Comparison of ENCODE assay signal across 29 cellular contexts in the genomic region with DNA sequence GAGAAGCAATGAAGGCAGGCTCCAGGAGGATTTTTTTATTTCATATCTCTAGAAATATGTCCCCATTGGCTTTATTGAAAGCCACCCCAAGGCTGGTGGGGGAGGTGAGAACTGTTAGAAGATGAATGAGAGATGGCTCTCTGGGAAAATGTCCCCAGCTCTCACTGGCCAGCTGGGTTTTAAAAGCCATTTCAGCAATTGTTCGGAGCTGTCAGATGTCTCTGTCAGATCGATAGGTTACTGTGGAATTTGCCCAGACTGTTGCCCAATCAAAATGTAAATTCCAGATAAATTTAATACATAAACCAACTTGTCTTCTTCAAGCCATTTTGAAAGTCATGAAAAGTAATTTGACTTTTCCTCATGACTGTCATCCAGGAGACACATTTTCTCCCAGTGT.
"Had no signal": no experiment of that assay in that cellular context is flagged by ENCODE, and none has a peak within 500 bp of the region (broad histone marks: within the 10 kb centered on the region; RNA-seq: fewer than 3 reads in every experiment).

No MANE protein-coding gene starts in this region.

- ATAC-seq: stimulated activated effector memory CD8-positive, alpha-beta T cell treated with anti-CD3 and anti-CD28 coated beads, Interleukin-12 subunit alpha, Interleukin-12 subunit beta, amount 100 ng/mL, for 72 hours; stimulated activated memory B cell treated with anti-CD40 and anti-IgM and Interleukin-4, amounts not matched to agents 10 μg/mL and 1 μg/mL and 100 μg/mL, for 72 hours; stimulated activated naive B cell treated with anti-CD40 and anti-IgM and Interleukin-4, amounts not matched to agents 10 μg/mL and 1 μg/mL and 100 μg/mL, for 72 hours; stimulated activated naive CD8-positive, alpha-beta T cell treated with anti-CD3 and anti-CD28 coated beads, Interleukin-15, amount 100 ng/mL, for 72 hours; stimulated activated naive CD8-positive, alpha-beta T cell treated with anti-CD3 and anti-CD28 coated beads, Interleukin-15, Interleukin-2, amounts not matched to agents 100 U/mL and 50 U/mL, for 24 hours; upper lobe of right lung had no signal

- H3K9me3 ChIP-seq: stomach, suprapubic skin, testis, thoracic aorta, thyroid gland, tibial artery, tibial nerve, transverse colon, upper lobe of left lung, upper lobe of right lung, uterus, vagina had no signal

- H3K36me3 Mint-ChIP-seq: stimulated activated effector memory CD8-positive, alpha-beta T cell treated with anti-CD3 and anti-CD28 coated beads, Interleukin-12 subunit alpha, Interleukin-12 subunit beta, amount 100 ng/mL, for 72 hours; stimulated activated memory B cell treated with anti-CD40 and anti-IgM and Interleukin-4, amounts not matched to agents 10 μg/mL and 1 μg/mL and 100 μg/mL, for 72 hours; stimulated activated naive B cell treated with anti-CD40 and anti-IgM and Interleukin-4, amounts not matched to agents 10 μg/mL and 1 μg/mL and 100 μg/mL, for 72 hours; type B pancreatic cell had no signal

- H3K4me3 ChIP-seq: stomach, suprapubic skin, testis, thoracic aorta, thyroid gland, tibial artery, tibial nerve, transverse colon, upper lobe of left lung, upper lobe of right lung, uterus, vagina had no signal

- H3K27me3 ChIP-seq: stomach, suprapubic skin, testis, thyroid gland, tibial artery, tibial nerve, transverse colon, upper lobe of left lung, upper lobe of right lung, uterus, vagina had no signal

- FAIRE-seq: urothelium cell line had no signal

- H3K27ac ChIP-seq: stomach, suprapubic skin, testis, thoracic aorta, thyroid gland, tibial artery, tibial nerve, transverse colon, upper lobe of left lung, upper lobe of right lung, uterus, vagina had no signal

- H3K9me3 Mint-ChIP-seq: stimulated activated memory B cell treated with anti-CD40 and anti-IgM and Interleukin-4, amounts not matched to agents 10 μg/mL and 1 μg/mL and 100 μg/mL, for 72 hours; stimulated activated naive CD8-positive, alpha-beta T cell treated with anti-CD3 and anti-CD28 coated beads, Interleukin-15, Interleukin-2, amounts not matched to agents 100 ng/mL and 50 ng/mL, for 24 hours; type B pancreatic cell had no signal

- H3K27me3 Mint-ChIP-seq: stimulated activated memory B cell treated with anti-CD40 and anti-IgM and Interleukin-4, amounts not matched to agents 10 μg/mL and 1 μg/mL and 100 μg/mL, for 72 hours; stimulated activated naive B cell treated with anti-CD40 and anti-IgM and Interleukin-4, amounts not matched to agents 10 μg/mL and 1 μg/mL and 100 μg/mL, for 72 hours; stimulated activated naive CD8-positive, alpha-beta T cell treated with anti-CD3 and anti-CD28 coated beads, Interleukin-15, amount 100 ng/mL, for 72 hours; stimulated activated naive CD8-positive, alpha-beta T cell treated with anti-CD3 and anti-CD28 coated beads, Interleukin-15, Interleukin-2, amounts not matched to agents 100 ng/mL and 50 ng/mL, for 24 hours; type B pancreatic cell had no signal

- H3K4me1 Mint-ChIP-seq: stimulated activated effector memory CD8-positive, alpha-beta T cell treated with anti-CD3 and anti-CD28 coated beads, Interleukin-12 subunit alpha, Interleukin-12 subunit beta, amount 100 ng/mL, for 72 hours; stimulated activated memory B cell treated with anti-CD40 and anti-IgM and Interleukin-4, amounts not matched to agents 10 μg/mL and 1 μg/mL and 100 μg/mL, for 72 hours; stimulated activated naive B cell treated with anti-CD40 and anti-IgM and Interleukin-4, amounts not matched to agents 10 μg/mL and 1 μg/mL and 100 μg/mL, for 72 hours; stimulated activated naive CD8-positive, alpha-beta T cell treated with anti-CD3 and anti-CD28 coated beads, Interleukin-15, amount 100 ng/mL, for 72 hours had no signal

- H3K27ac Mint-ChIP-seq: stimulated activated effector memory CD8-positive, alpha-beta T cell treated with anti-CD3 and anti-CD28 coated beads, Interleukin-12 subunit alpha, Interleukin-12 subunit beta, amount 100 ng/mL, for 72 hours; stimulated activated memory B cell treated with anti-CD40 and anti-IgM and Interleukin-4, amounts not matched to agents 10 μg/mL and 1 μg/mL and 100 μg/mL, for 72 hours; stimulated activated naive B cell treated with anti-CD40 and anti-IgM and Interleukin-4, amounts not matched to agents 10 μg/mL and 1 μg/mL and 100 μg/mL, for 72 hours; stimulated activated naive CD8-positive, alpha-beta T cell treated with anti-CD3 and anti-CD28 coated beads, Interleukin-15, amount 100 ng/mL, for 72 hours; stimulated activated naive CD8-positive, alpha-beta T cell treated with anti-CD3 and anti-CD28 coated beads, Interleukin-15, Interleukin-2, amounts not matched to agents 100 ng/mL and 50 ng/mL, for 24 hours; type B pancreatic cell had no signal

- H3K4me1 ChIP-seq: stomach, suprapubic skin, testis, thyroid gland, tibial nerve, transverse colon, upper lobe of left lung, upper lobe of right lung, uterus, vagina had no signal

- H3K36me3 ChIP-seq: stomach, suprapubic skin, thoracic aorta, thyroid gland, tibial artery, tibial nerve, transverse colon, upper lobe of left lung, upper lobe of right lung, uterus, vagina had no signal

- DNase-seq: stimulated activated CD4-positive, alpha-beta T cell treated with anti-CD3 and anti-CD28 coated beads, Interleukin-2, amount 100 ng/mL, for 48 hours; stimulated activated CD4-positive, alpha-beta T cell treated with anti-CD3 and anti-CD28 coated beads, Interleukin-4, amount 100 ng/mL, for 1 hour; stimulated activated CD4-positive, alpha-beta T cell treated with anti-CD3 and anti-CD28 coated beads, Interleukin-4, amount 100 ng/mL, for 24 hours; stimulated activated CD4-positive, alpha-beta T cell treated with anti-CD3 and anti-CD28 coated beads, Interleukin-4, amount 100 ng/mL, for 4 hours; stimulated activated CD8-positive, alpha-beta memory T cell treated with anti-CD3 and anti-CD28 coated beads, Interleukin-4, amount 100 ng/mL, for 48 hours; stimulated activated naive B cell treated with anti-CD40 and anti-IgM and Interleukin-4, amounts not matched to agents 10 μg/mL and 1 μg/mL and 100 μg/mL, for 72 hours; stimulated activated naive CD4-positive, alpha-beta T cell; stimulated activated naive CD4-positive, alpha-beta T cell treated with Interleukin-2 at 50 U/mL for 16 hours; stimulated activated naive CD8-positive, alpha-beta T cell treated with anti-CD3 and anti-CD28 coated beads, Interleukin-15, amount 100 ng/mL, for 72 hours; stimulated activated naive CD8-positive, alpha-beta T cell treated with anti-CD3 and anti-CD28 coated beads, Interleukin-15, Interleukin-2, amounts not matched to agents 100 U/mL and 50 U/mL, for 24 hours; stomach; substantia nigra; testis; thyroid gland; tibial artery; transverse colon; trophoblast cell; upper lobe of left lung; upper lobe of right lung; uterus had no signal

- H3K4me3 Mint-ChIP-seq: stimulated activated effector memory CD8-positive, alpha-beta T cell treated with anti-CD3 and anti-CD28 coated beads, Interleukin-12 subunit alpha, Interleukin-12 subunit beta, amount 100 ng/mL, for 72 hours; stimulated activated memory B cell treated with anti-CD40 and anti-IgM and Interleukin-4, amounts not matched to agents 10 μg/mL and 1 μg/mL and 100 μg/mL, for 72 hours; stimulated activated naive B cell treated with anti-CD40 and anti-IgM and Interleukin-4, amounts not matched to agents 10 μg/mL and 1 μg/mL and 100 μg/mL, for 72 hours; stimulated activated naive CD8-positive, alpha-beta T cell treated with anti-CD3 and anti-CD28 coated beads, Interleukin-15, amount 100 ng/mL, for 72 hours; stimulated activated naive CD8-positive, alpha-beta T cell treated with anti-CD3 and anti-CD28 coated beads, Interleukin-15, Interleukin-2, amounts not matched to agents 100 ng/mL and 50 ng/mL, for 24 hours; type B pancreatic cell had no signal
